In the genomic region with DNA sequence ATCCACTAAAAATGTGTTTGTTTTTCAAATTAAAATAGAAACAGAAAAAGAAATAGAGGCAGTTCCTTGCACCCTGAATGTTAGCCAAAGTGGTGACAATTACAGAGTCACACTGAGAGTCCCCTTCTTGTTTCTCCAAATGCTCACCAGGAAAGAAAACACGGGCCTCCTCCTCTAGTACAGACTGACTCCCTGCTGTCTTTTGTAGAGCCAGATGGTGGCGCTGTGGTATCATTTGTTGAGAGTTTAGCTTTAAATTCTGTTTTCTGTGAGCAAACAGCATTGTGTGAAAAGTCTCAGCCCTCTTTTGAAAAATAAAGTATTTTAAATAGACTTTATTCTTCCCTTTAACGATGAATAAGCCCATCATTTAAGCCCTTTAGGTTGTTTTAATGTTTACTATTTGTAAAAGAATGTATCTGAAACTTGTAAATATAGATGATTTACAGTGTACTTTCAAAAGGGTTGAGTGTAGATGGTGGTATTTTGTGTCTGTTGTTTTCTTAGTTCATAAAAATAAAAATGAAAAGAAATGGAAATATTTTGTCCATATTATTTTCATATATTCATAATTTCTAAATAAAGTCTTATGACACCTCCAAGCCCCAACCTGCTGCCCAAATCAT, we compare ENCODE assay signal across 8 cellular contexts. TPM values are rescaled to one million over a fixed set of nuclear protein-coding genes. Genes with fewer than 3 reads are reported as not detected.
DNase-seq lines count a peak whose midpoint lies in the region; ATAC-seq, FAIRE-seq and TF ChIP-seq lines count a peak whose summit lies in the region.

No MANE protein-coding gene starts in this region.

- H3K9ac ChIP-seq in Karpas-422 (ENCODE audit: low read length) = no peak overlapping the region

- no peaks in the 10 kb centered on the region for H3K4me1 ChIP-seq in cardiac muscle cell (ENCODE audit: low read depth)
- no peaks in the 10 kb centered on the region for H3K4me1 ChIP-seq in Karpas-422 (ENCODE audit: low read length)
- H3K4me1 ChIP-seq in SJSA1 (replicated peaks) = no peaks in the 10 kb centered on the region

- no peaks in the 10 kb centered on the region for H3K9me3 ChIP-seq in cardiac muscle cell (ENCODE audit: low read depth)
- H3K9me3 ChIP-seq in Karpas-422 (ENCODE audit: low read length) = no peaks in the 10 kb centered on the region
- H3K9me3 ChIP-seq in SJSA1 (replicated peaks) = no peaks in the 10 kb centered on the region

- DNase-seq in cardiac muscle cell (ENCODE audit: low read depth in 1 of 2, low spot score in 1 of 2) = peak; percentile 64 to 84
- no peak for DNase-seq in Right ventricle myocardium inferior (ENCODE audit: missing footprints)
- peak; percentile 52 for DNase-seq in H4 (ENCODE audit: low spot score)
- DNase-seq in Karpas-422 = peak; percentile 84
- peak; percentile 39 to 49 for DNase-seq in SJSA1 (ENCODE audit: low read depth in 1 of 2, low spot score in 2 of 2)
- DNase-seq in middle frontal gyrus (ENCODE audit: extremely low spot score, low spot score) = peak; percentile 29

- H3K36me3 ChIP-seq in cardiac muscle cell = no peaks in the 10 kb centered on the region
- H3K36me3 ChIP-seq in Karpas-422 (ENCODE audit: insufficient read depth, low read length) = no peaks in the 10 kb centered on the region
- no peaks in the 10 kb centered on the region for H3K36me3 ChIP-seq in SJSA1

- no peaks in the 10 kb centered on the region for H3K9me2 ChIP-seq in Karpas-422 (replicated peaks; ENCODE audit: insufficient read depth, low read length)

- H3K4me2 ChIP-seq in Karpas-422 (ENCODE audit: low read depth, low read length, poor library complexity, severe bottlenecking) = no peak overlapping the region

- ATAC-seq in Right ventricle myocardium inferior = no peak
- no peak for ATAC-seq in HG02840 (IDR thresholded peaks at IDR 0.05; ENCODE audit: low FRiP score, unreplicated experiment)

- H3K27me3 ChIP-seq in cardiac muscle cell (no peaks in the 10 kb centered on the region), Karpas-422 (ENCODE audit: low read length) (no peaks in the 10 kb centered on the region), SJSA1 (replicated peaks) (peaks cover 4% of the 10 kb centered on the region)

- no peak overlapping the region for H3K4me3 ChIP-seq in cardiac muscle cell
- H3K4me3 ChIP-seq in Karpas-422 (ENCODE audit: low read length) = no peak overlapping the region
- no peak overlapping the region for H3K4me3 ChIP-seq in SJSA1

- no peaks in the 10 kb centered on the region for H4K20me1 ChIP-seq in Karpas-422 (ENCODE audit: insufficient read depth, low read depth, low read length)

- no peaks in the 10 kb centered on the region for H3K79me2 ChIP-seq in Karpas-422 (ENCODE audit: low read length)

- H2AFZ ChIP-seq in Karpas-422 (ENCODE audit: low read length) = no peak overlapping the region

- peak; percentile 82 for TF ChIP-seq CTCF in cardiac muscle cell (IDR thresholded peaks at IDR 0.05; ENCODE audit: low read depth, low read length)

- peak; percentile 33 for FAIRE-seq in endometrium (lab: Jason Lieb, UNC)

- no peak overlapping the region for H3K27ac ChIP-seq in cardiac muscle cell
- H3K27ac ChIP-seq in Karpas-422 (ENCODE audit: low read length) = no peak overlapping the region
- H3K27ac ChIP-seq in SJSA1 = no peak overlapping the region

- intact Hi-C loops in Right ventricle myocardium inferior (cut with DNase I) = loop anchor here (2.0 to 5.0 kb wide), 4 partner anchors 106 to 601 kb away; no protein-coding TSS in a partner anchor

RNA-seq across cellular contexts. Expression of a gene that starts 36.9 kb away (rescaled TPM):
- total RNA-seq in cardiac muscle cell (0.14 TPM in 1 of 2 replicates, not detected in the other), Right ventricle myocardium inferior (not detected)
- polyA plus RNA-seq in cardiac muscle cell = not detected in 2 replicates
- not detected in 2 replicates for total RNA-seq in H4 (2014; rRNA removed; shearing (Covaris generic))
- total RNA-seq in Karpas-422 (2014; rRNA removed; shearing (Covaris generic); ENCODE audit: low replicate concordance) = not detected in 2 replicates
- not detected in 2 replicates for total RNA-seq in SJSA1 (2014; rRNA removed; shearing (Covaris generic))
